ENCODE assay signal across 1 cellular context in the genomic region with DNA sequence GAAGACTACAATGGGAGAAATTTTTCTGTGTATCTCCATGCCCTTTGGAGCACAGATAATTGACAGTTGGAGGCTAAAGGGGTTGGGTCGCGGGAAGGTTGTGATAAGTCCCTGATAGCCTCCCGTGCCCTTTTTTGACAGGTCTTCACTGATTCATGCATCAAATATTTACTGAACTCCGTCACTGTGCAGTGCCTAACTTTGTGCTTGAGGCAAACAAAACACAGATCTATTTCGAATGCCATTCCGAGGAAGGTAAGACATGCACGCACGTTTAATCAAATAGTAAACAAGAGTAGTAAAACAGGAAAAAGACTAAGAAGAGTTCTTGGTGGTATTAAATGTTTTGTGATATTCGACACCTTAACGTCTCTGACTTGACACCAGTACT.
TF ChIP-seq lines count a peak whose summit lies in the region.

No MANE protein-coding gene starts in this region.

TF ChIP-seq in HEK293, 187 proteins besides CTCF, POLR2A, EP300 and RAD21 (continued from another document):
- TF ChIP-seq, protein P1, sequence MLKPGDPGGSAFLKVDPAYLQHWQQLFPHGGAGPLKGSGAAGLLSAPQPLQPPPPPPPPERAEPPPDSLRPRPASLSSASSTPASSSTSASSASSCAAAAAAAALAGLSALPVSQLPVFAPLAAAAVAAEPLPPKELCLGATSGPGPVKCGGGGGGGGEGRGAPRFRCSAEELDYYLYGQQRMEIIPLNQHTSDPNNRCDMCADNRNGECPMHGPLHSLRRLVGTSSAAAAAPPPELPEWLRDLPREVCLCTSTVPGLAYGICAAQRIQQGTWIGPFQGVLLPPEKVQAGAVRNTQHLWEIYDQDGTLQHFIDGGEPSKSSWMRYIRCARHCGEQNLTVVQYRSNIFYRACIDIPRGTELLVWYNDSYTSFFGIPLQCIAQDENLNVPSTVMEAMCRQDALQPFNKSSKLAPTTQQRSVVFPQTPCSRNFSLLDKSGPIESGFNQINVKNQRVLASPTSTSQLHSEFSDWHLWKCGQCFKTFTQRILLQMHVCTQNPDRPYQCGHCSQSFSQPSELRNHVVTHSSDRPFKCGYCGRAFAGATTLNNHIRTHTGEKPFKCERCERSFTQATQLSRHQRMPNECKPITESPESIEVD (tag by site-specific recombination; IDR thresholded peaks at IDR 0.05), result 0 out of 2 replicates have a peak, but pooled peaks have one; percentile 28
- TF ChIP-seq GLIS1 (tag by site-specific recombination; IDR thresholded peaks at IDR 0.05), result peak; percentile 28; the same call in 1 of the 2 replicates
- TF ChIP-seq, protein P2, sequence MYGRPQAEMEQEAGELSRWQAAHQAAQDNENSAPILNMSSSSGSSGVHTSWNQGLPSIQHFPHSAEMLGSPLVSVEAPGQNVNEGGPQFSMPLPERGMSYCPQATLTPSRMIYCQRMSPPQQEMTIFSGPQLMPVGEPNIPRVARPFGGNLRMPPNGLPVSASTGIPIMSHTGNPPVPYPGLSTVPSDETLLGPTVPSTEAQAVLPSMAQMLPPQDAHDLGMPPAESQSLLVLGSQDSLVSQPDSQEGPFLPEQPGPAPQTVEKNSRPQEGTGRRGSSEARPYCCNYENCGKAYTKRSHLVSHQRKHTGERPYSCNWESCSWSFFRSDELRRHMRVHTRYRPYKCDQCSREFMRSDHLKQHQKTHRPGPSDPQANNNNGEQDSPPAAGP (tag by site-specific recombination; IDR thresholded peaks at IDR 0.05), result 0 out of 2 replicates have a peak, but pooled peaks have one; percentile 35
- no peak for TF ChIP-seq RBAK (tag by site-specific recombination; IDR thresholded peaks at IDR 0.05)
- no peak for TF ChIP-seq ZNF785 (tag by site-specific recombination; IDR thresholded peaks at IDR 0.05)
TF ChIP-seq in HEK293: peak in this region for 7.
